Comparison of ENCODE assay signal across 12 cellular contexts in the genomic region with DNA sequence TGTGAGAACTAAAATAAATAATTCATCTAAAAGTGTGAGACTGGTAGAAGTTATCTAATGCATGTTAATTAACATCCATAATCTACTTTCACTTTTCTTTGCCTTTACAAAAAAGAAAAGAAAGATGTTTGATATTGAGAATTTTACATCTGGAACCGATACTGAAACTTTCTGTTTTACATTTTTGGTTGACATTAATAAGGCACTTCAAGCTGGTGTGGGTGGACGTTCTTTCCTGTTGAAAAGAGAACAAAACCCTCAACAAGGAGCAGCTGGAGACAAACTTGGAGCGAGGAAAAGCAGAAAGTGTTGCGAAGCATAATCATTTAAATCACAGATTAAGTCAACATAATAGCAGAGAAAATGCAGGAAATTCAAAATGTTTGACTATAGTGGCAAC.
DNase-seq lines count a peak whose midpoint lies in the region; ATAC-seq and TF ChIP-seq lines count a peak whose summit lies in the region.
"Had no signal": no experiment of that assay in that cellular context is flagged by ENCODE, and none has a peak within 500 bp of the region (broad histone marks: within the 10 kb centered on the region; RNA-seq: fewer than 3 reads in every experiment).

No MANE protein-coding gene starts in this region.

- H3K4me3 ChIP-seq in AG10803 (ENCODE audit: low read length) (no peak overlapping the region), coronary artery (peak overlapping the region; percentile 17)
- H3K4me3 ChIP-seq: SJSA1 had no signal

- no peak overlapping the region for H3K27ac ChIP-seq in coronary artery
- H3K27ac ChIP-seq: SJSA1 had no signal

- DNase-seq in AG10803 (ENCODE audit: low read depth) (peak; percentile 3), coronary artery (ENCODE audit: low spot score) (no peak), CD1c-positive myeloid dendritic cell (ENCODE audit: extremely low spot score) (no peak), DMS53 treated with DMSO at 0.1 percent for 48 hours (lab: John Stamatoyannopoulos, UW; ENCODE audit: unreplicated experiment) (no peak), EL (no peak), hepatic stellate cell (ENCODE audit: low spot score) (no peak)
- DNase-seq: activated CD8-positive, alpha-beta memory T cell treated with anti-CD3 and anti-CD28 coated beads for 24 hours; activated gamma-delta T cell; NCI-H2171 treated with DMSO at 0.1 percent for 48 hours had no signal

- TF ChIP-seq CTCF in AG10803 (conservative IDR thresholded peaks at IDR 0.05; ENCODE audit: low read length) (no peak), coronary artery (IDR thresholded peaks at IDR 0.05) (no peak)

- ATAC-seq in GM21515 (IDR thresholded peaks at IDR 0.05; ENCODE audit: unreplicated experiment) = peak; percentile 62
- peak; percentile 58 for ATAC-seq in HG03469 (IDR thresholded peaks at IDR 0.05; ENCODE audit: unreplicated experiment)
